ENCODE assay signal across 8 cellular contexts in the genomic region with DNA sequence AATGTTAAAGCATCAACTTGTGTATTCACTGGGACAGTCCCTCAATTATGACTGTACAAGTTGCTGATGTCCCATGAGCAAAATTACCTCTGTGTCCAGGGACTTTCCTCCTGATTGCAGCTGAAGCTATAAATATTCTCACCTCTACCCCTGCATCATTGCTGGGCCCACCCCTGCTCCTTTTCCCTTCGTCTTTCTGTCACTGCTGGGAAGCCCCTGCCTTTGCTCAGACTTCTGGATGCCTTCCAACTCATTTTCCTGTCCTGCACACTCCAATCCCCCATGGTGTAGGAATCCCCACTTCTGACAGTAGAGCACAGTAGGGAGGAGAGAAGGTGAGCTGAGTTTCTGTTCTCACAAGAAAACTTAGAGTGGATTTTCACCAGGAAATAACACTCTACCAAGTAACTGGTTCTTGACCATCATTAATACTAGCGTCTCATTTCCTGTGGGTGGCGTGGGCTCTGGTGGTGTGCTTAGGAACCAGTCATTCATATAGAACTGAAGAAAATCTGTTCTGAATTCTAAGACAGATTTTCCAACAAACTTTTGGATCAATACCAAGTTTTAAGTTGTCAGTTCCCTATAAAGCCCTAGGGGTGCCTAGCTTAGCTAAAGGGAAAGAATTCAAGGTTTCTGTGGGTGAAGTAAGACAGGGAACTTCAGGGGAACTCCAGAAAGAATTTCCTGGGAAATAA.
DNase-seq lines count a peak whose midpoint lies in the region; ATAC-seq and TF ChIP-seq lines count a peak whose summit lies in the region.

No MANE protein-coding gene starts in this region.

- H3K9ac ChIP-seq in SK-N-SH = no peak overlapping the region

- no peaks in the 10 kb centered on the region for H3K27me3 ChIP-seq in SK-N-SH (ENCODE audit: insufficient read depth)
- H3K27me3 ChIP-seq in thyroid gland = no peaks in the 10 kb centered on the region

- POLR2A ChIA-PET in SK-N-SH (lab: Yijun Ruan, JAX) = no interaction called here

- WGBS in SK-N-SH (ENCODE audit: low lambda C conversion rate) = 8% methylated on average over 3 of the region's 3 CpGs
- 25 to 36% methylated on average over 3 of the region's 3 CpGs for WGBS in thyroid gland, 2 donors

- no peaks in the 10 kb centered on the region for H3K36me3 ChIP-seq in SK-N-SH (replicated peaks in 1 of 2; ENCODE audit: control insufficient read depth in 1 of 2, insufficient read depth in 2 of 2, low read length in 1 of 2)
- H3K36me3 ChIP-seq in thyroid gland = no peaks in the 10 kb centered on the region

- H3K27ac ChIP-seq in SK-N-SH (ENCODE audit: low read depth in 2 of 2, low read length in 1 of 2) = peak overlapping the region in 1 of 2 experiments; percentile 33; a peak in 2 of 4 replicates
- H3K27ac ChIP-seq in thyroid gland = no peak overlapping the region

- H3K4me1 ChIP-seq in SK-N-SH (ENCODE audit: control insufficient read depth in 1 of 2, insufficient read depth in 2 of 2, low read depth in 1 of 2, low read length in 1 of 2) (no peaks in the 10 kb centered on the region), thyroid gland (peaks cover 7 to 11% of the 10 kb centered on the region in 2 donors)

- TF ChIP-seq CTCF in SK-N-SH (IDR thresholded peaks at IDR 0.05) = peak; percentile 28; the same call in 1 of the 2 replicates
- TF ChIP-seq CTCF in omental fat pad (IDR thresholded peaks at IDR 0.05) = no peak
- no peak for TF ChIP-seq CTCF in thyroid gland (IDR thresholded peaks at IDR 0.05)

- no peak overlapping the region for H3K4me2 ChIP-seq in SK-N-SH

- no peak for DNase-seq in activated CD4-positive, CD25-positive, alpha-beta regulatory T cell (lab: John Stamatoyannopoulos, UW)
- DNase-seq in SK-N-SH (no peak), omental fat pad (ENCODE audit: low spot score) (no peak), thyroid gland (no peak), GOT3 (lab: John Stamatoyannopoulos, UW) (no peak)

- intact Hi-C loops in thyroid gland (cut with DNase I) = no loop called here

- no peak for TF ChIP-seq RAD21 in SK-N-SH (IDR thresholded peaks at IDR 0.05; ENCODE audit: low read length)

- TF ChIP-seq EP300 in SK-N-SH (IDR thresholded peaks at IDR 0.05; ENCODE audit: borderline replicate concordance in 1 of 2, low read depth in 1 of 2, low read length in 1 of 2) = no peak

- TF ChIP-seq POLR2A in thyroid gland (IDR thresholded peaks at IDR 0.05) = no peak

- H3K79me2 ChIP-seq in SK-N-SH (ENCODE audit: insufficient read depth) = no peaks in the 10 kb centered on the region

- CTCF ChIA-PET in SK-N-SH (lab: Yijun Ruan, JAX) = interaction anchor here (1.0 to 1.1 kb wide), 3 partner anchors 8 to 248 kb away, joined by 3 read pairs; no protein-coding TSS in a partner anchor

- H4K20me1 ChIP-seq in SK-N-SH (ENCODE audit: insufficient read depth) = no peaks in the 10 kb centered on the region

- H2AFZ ChIP-seq in SK-N-SH (ENCODE audit: low read depth) = no peak overlapping the region

- H3K9me3 ChIP-seq in SK-N-SH = no peaks in the 10 kb centered on the region
- no peaks in the 10 kb centered on the region for H3K9me3 ChIP-seq in thyroid gland

- peak; percentile 71 to 79 for ATAC-seq in activated CD4-positive, CD25-positive, alpha-beta regulatory T cell treated with anti-CD3 and anti-CD28 coated beads, Interleukin-2, amount 50 U/mL, for 24 hours
- peak; percentile 76 for ATAC-seq in HG02588 (IDR thresholded peaks at IDR 0.05; ENCODE audit: unreplicated experiment)
- peak; percentile 42 for ATAC-seq in omental fat pad (ENCODE audit: low FRiP score)
- no peak for ATAC-seq in GM21515 (IDR thresholded peaks at IDR 0.05; ENCODE audit: unreplicated experiment)

- no peaks in the 10 kb centered on the region for H3K9me2 ChIP-seq in SK-N-SH

- H3K4me3 ChIP-seq in SK-N-SH (ENCODE audit: low read depth in 2 of 2, low read length in 1 of 2) (no peak overlapping the region), thyroid gland (replicated peaks in 1 of 3) (no peak overlapping the region)

- H3F3A ChIP-seq in SK-N-SH (replicated peaks; ENCODE audit: insufficient read depth) = peaks cover 15% of the 10 kb centered on the region

TF ChIP-seq in SK-N-SH, 30 proteins besides CTCF, POLR2A, EP300 and RAD21:
- TF ChIP-seq RFX5 (IDR thresholded peaks at IDR 0.05; ENCODE audit: low read length) (no peak), NFIC (IDR thresholded peaks at IDR 0.05; ENCODE audit: borderline replicate concordance) (peak; percentile 15; the same call in 1 of the 2 replicates)
